In genomic region chr1:104932949-104933679, GRCh38 we compare ENCODE assay signal across 15 cellular contexts.
A peak's percentile ranks its signal among the peaks of the same experiment; 100 is the strongest.
DNase-seq lines count a peak whose midpoint lies in the region; ATAC-seq, FAIRE-seq and TF ChIP-seq lines count a peak whose summit lies in the region.
"Had no signal": no experiment of that assay in that cellular context is flagged by ENCODE, and none has a peak within 500 bp of the region (broad histone marks: within the 10 kb centered on the region; RNA-seq: fewer than 3 reads in every experiment).

No MANE protein-coding gene starts in this region.

- intact Hi-C loops in kidney (cut with DNase I), result no loop called here
- intact Hi-C loops in Calu3 (cut with micrococcal nuclease; ENCODE audit: unreplicated experiment), result no loop called here

- H3K4me3 ChIP-seq in kidney (ENCODE audit: low read length in 2 of 2), result no peak overlapping the region
- H3K4me3 ChIP-seq in Karpas-422 (ENCODE audit: low read length), result no peak overlapping the region
- H3K4me3 ChIP-seq: coronary artery, vagina had no signal

- H3K9ac ChIP-seq in kidney (ENCODE audit: low read length in 2 of 2) (no peak overlapping the region), Karpas-422 (ENCODE audit: low read length) (no peak overlapping the region)

- H3K27ac Mint-ChIP-seq in chondrocyte (ENCODE audit: unreplicated experiment) (no peak overlapping the region), Calu3 (ENCODE audit: unreplicated experiment) (no peak overlapping the region)
- H3K27ac Mint-ChIP-seq: activated naive CD4-positive, alpha-beta T cell treated with anti-CD3 and anti-CD28 coated beads for 36 hours; HFFc6 had no signal

- no peaks in the 10 kb centered on the region for H3K9me3 ChIP-seq in kidney (ENCODE audit: control insufficient read depth in 1 of 2, low read length in 2 of 2)
- peaks cover 7% of the 10 kb centered on the region for H3K9me3 ChIP-seq in Karpas-422 (ENCODE audit: low read length)
- H3K9me3 ChIP-seq: vagina had no signal

- FAIRE-seq in GM12891 (lab: Jason Lieb, UNC) (no peak), kidney (lab: Jason Lieb, UNC) (no peak)
- FAIRE-seq: G401.6 had no signal

- H3K36me3 Mint-ChIP-seq in chondrocyte (ENCODE audit: low read depth), result peaks cover 5% of the 10 kb centered on the region
- H3K36me3 Mint-ChIP-seq in Calu3 (ENCODE audit: insufficient read depth, unreplicated experiment), result no peaks in the 10 kb centered on the region

- H3K4me2 ChIP-seq in Karpas-422 (ENCODE audit: low read depth, low read length, poor library complexity, severe bottlenecking), result no peak overlapping the region

- no peak for TF ChIP-seq CTCF in chondrocyte (IDR thresholded peaks at IDR 0.05)
- TF ChIP-seq CTCF in kidney (IDR thresholded peaks at IDR 0.05; ENCODE audit: borderline replicate concordance, extremely low read depth, insufficient read depth), result no peak
- TF ChIP-seq CTCF in Calu3 (IDR thresholded peaks at IDR 0.05; ENCODE audit: unreplicated experiment), result no peak

- ATAC-seq in GM19463 (IDR thresholded peaks at IDR 0.05; ENCODE audit: unreplicated experiment) (peak; percentile 29), HG03378 (IDR thresholded peaks at IDR 0.05; ENCODE audit: unreplicated experiment) (peak; percentile 31), GM19467 (IDR thresholded peaks at IDR 0.05; ENCODE audit: unreplicated experiment) (no peak)
- ATAC-seq: activated CD4-positive, CD25-positive, alpha-beta regulatory T cell treated with anti-CD3 and anti-CD28 coated beads, Interleukin-2, amount 50 U/mL, for 24 hours had no signal

- H3K4me1 Mint-ChIP-seq in chondrocyte (ENCODE audit: low read depth) (peaks cover 12% of the 10 kb centered on the region), Calu3 (ENCODE audit: low read depth, unreplicated experiment) (no peaks in the 10 kb centered on the region)

- H3K27me3 Mint-ChIP-seq in chondrocyte (ENCODE audit: low read depth), result no peaks in the 10 kb centered on the region
- no peaks in the 10 kb centered on the region for H3K27me3 Mint-ChIP-seq in Calu3 (ENCODE audit: unreplicated experiment)

- H3K36me3 ChIP-seq in kidney (ENCODE audit: control insufficient read depth in 1 of 2, insufficient read depth in 2 of 2, low read length in 2 of 2), result no peaks in the 10 kb centered on the region
- no peaks in the 10 kb centered on the region for H3K36me3 ChIP-seq in Karpas-422 (ENCODE audit: insufficient read depth, low read length)
- H3K36me3 ChIP-seq: vagina had no signal

- H3K9me3 Mint-ChIP-seq in chondrocyte (ENCODE audit: low read depth) (peaks cover 17% of the 10 kb centered on the region), Calu3 (ENCODE audit: low read depth, unreplicated experiment) (peaks cover 8% of the 10 kb centered on the region)

- no peak overlapping the region for H3K27ac ChIP-seq in kidney (ENCODE audit: low read depth in 2 of 2, low read length in 2 of 2)
- no peak overlapping the region for H3K27ac ChIP-seq in Karpas-422 (ENCODE audit: low read length)
- H3K27ac ChIP-seq: coronary artery, vagina had no signal

- H4K20me1 ChIP-seq in Karpas-422 (ENCODE audit: insufficient read depth, low read depth, low read length), result no peaks in the 10 kb centered on the region

- DNase-seq in GM12891 (ENCODE audit: insufficient read length, low spot score) (no peak), chondrocyte (ENCODE audit: low spot score) (peak; percentile 58), kidney (no peak), Karpas-422 (no peak), Calu3 (no peak)
- DNase-seq: activated naive CD4-positive, alpha-beta T cell treated with anti-CD3 and anti-CD28 coated beads for 36 hours; HFFc6; RPMI8226 had no signal

- TF ChIP-seq POLR2A in GM12891 (IDR thresholded peaks at IDR 0.05; ENCODE audit: low read depth, low read length), result no peak

- BruUV-seq in Calu3 (replicated peaks; lab: Mats Ljungman, UMichigan), result no TSS peak

- CTCF ChIA-PET in Calu3 (lab: Charles Lee), result no interaction called here

- no peaks in the 10 kb centered on the region for H3K9me2 ChIP-seq in Karpas-422 (replicated peaks; ENCODE audit: insufficient read depth, low read length)

- no peaks in the 10 kb centered on the region for H3K79me2 ChIP-seq in Karpas-422 (ENCODE audit: low read length)

- H3K4me3 Mint-ChIP-seq in chondrocyte (ENCODE audit: unreplicated experiment) (no peak overlapping the region), Calu3 (ENCODE audit: low read depth, unreplicated experiment) (no peak overlapping the region)
- H3K4me3 Mint-ChIP-seq: activated naive CD4-positive, alpha-beta T cell treated with anti-CD3 and anti-CD28 coated beads for 36 hours; HFFc6 had no signal

- H3K27me3 ChIP-seq in Karpas-422 (ENCODE audit: low read length), result no peaks in the 10 kb centered on the region
- H3K27me3 ChIP-seq: vagina had no signal

- H2AFZ ChIP-seq in Karpas-422 (ENCODE audit: low read length), result no peak overlapping the region

- no peaks in the 10 kb centered on the region for H3K4me1 ChIP-seq in kidney (ENCODE audit: control insufficient read depth in 1 of 2, insufficient read depth in 1 of 2, low read depth in 1 of 2, low read length in 2 of 2)
- no peaks in the 10 kb centered on the region for H3K4me1 ChIP-seq in Karpas-422 (ENCODE audit: low read length)
- H3K4me1 ChIP-seq: vagina had no signal

TF ChIP-seq in GM12891, 5 proteins besides CTCF, POLR2A, EP300 and RAD21:
- TF ChIP-seq POU2F2 (IDR thresholded peaks at IDR 0.05; ENCODE audit: low read depth, low read length), result no peak
- TF ChIP-seq SPI1 (IDR thresholded peaks at IDR 0.05; ENCODE audit: low read depth, low read length), result peak; percentile 67
- TF ChIP-seq PAX5 (IDR thresholded peaks at IDR 0.05; ENCODE audit: insufficient read depth, low read length, severe bottlenecking), result no peak
